In genomic region chr1:119140177-119141019, GRCh38 we compare ENCODE assay signal across 9 cellular contexts. TPM values are rescaled to one million over a fixed set of nuclear protein-coding genes. Genes with fewer than 3 reads are reported as not detected.
DNase-seq lines count a peak whose midpoint lies in the region; ATAC-seq, FAIRE-seq and TF ChIP-seq lines count a peak whose summit lies in the region.
"Had no signal": no experiment of that assay in that cellular context is flagged by ENCODE, and none has a peak within 500 bp of the region (broad histone marks: within the 10 kb centered on the region; RNA-seq: fewer than 3 reads in every experiment).

Gene WARS2, minus strand, starts transcription at chr1:119140653. Its CDS starts 9 bp downstream, at chr1:119140644.

- DNase-seq in AML-193 (lab: John Stamatoyannopoulos, UW) = peak; percentile 87 to 95
- DNase-seq in NCI-H446 treated with DMSO at 0.1 percent for 48 hours (lab: John Stamatoyannopoulos, UW) = peak; percentile 99
- DNase-seq in cerebellum (ENCODE audit: low spot score) = peak; percentile 95
- DNase-seq in keratinocyte (ENCODE audit: low read depth, low spot score) = peak; percentile 83
- DNase-seq in stimulated activated CD4-positive, alpha-beta T cell treated with anti-CD3 and anti-CD28 coated beads, Interleukin-15, amount 100 ng/mL, for 1 hour (ENCODE audit: low read depth in 1 of 2, low spot score in 1 of 2) = peak; percentile 78 to 82

- peak; percentile 91 for ATAC-seq in HG03378 (IDR thresholded peaks at IDR 0.05; ENCODE audit: unreplicated experiment)
- ATAC-seq in activated CD4-positive, CD25-positive, alpha-beta regulatory T cell treated with anti-CD3 and anti-CD28 coated beads, Interleukin-2, amount 50 U/mL, for 24 hours = peak; percentile 91 to 93

- peak within 1 kb of the TSS; percentile 95 for H3K9ac ChIP-seq in keratinocyte (ENCODE audit: control insufficient read depth, extremely low read depth, insufficient read depth, low read length)

- peaks cover 14% of the 10 kb centered on the region for H3K79me2 ChIP-seq in keratinocyte (ENCODE audit: control insufficient read depth, insufficient read depth, low read length)

- FAIRE-seq in keratinocyte (lab: Jason Lieb, UNC) = peak; percentile 62
- FAIRE-seq: colon had no signal

- no peaks in the 10 kb centered on the region for H3K9me3 ChIP-seq in keratinocyte (ENCODE audit: control insufficient read depth, low read depth, low read length)

- peak within 1 kb of the TSS; percentile 95 for H3K4me2 ChIP-seq in keratinocyte (ENCODE audit: control insufficient read depth, extremely low read depth, insufficient read depth, low read depth, low read length)

- peak within 1 kb of the TSS; percentile 95 for H2AFZ ChIP-seq in keratinocyte (ENCODE audit: control insufficient read depth, low read length)

- H3K4me1 ChIP-seq in keratinocyte (ENCODE audit: control insufficient read depth, extremely low read depth, insufficient read depth, low read length) = peaks cover 29% of the 10 kb centered on the region

- H3K36me3 ChIP-seq in keratinocyte (ENCODE audit: control insufficient read depth in 2 of 2, extremely low read depth in 1 of 2, insufficient read depth in 2 of 2, low read length in 2 of 2) = no peaks in the 10 kb centered on the region

- no peaks in the 10 kb centered on the region for H4K20me1 ChIP-seq in keratinocyte (ENCODE audit: control insufficient read depth, extremely low read depth, insufficient read depth, low read length)

- TF ChIP-seq POLR2A in GM19099 (IDR thresholded peaks at IDR 0.05; ENCODE audit: extremely low read depth, insufficient read length, low read depth) = peak; percentile 91

- dilution Hi-C loops in keratinocyte (cut with MboI; ENCODE audit: extremely low pct_ligation_motif_present, low sequenced_read_pairs) = no loop called here

- TF ChIP-seq CTCF in keratinocyte (optimal IDR thresholded peaks at IDR 0.05 in 1 of 3, IDR thresholded peaks at IDR 0.05 in 1 of 3, conservative IDR thresholded peaks at IDR 0.05 in 1 of 3; ENCODE audit: extremely low read depth in 1 of 3, insufficient read depth in 2 of 3, low read length in 3 of 3) = peak in 1 of 3 experiments; percentile 16

- peak within 1 kb of the TSS; percentile 71 to 88 (median 76) for H3K4me3 ChIP-seq in keratinocyte (ENCODE audit: control insufficient read depth in 2 of 3, extremely low read depth in 1 of 3, insufficient read depth in 2 of 3, low read depth in 1 of 3, low read length in 3 of 3)

- no peaks in the 10 kb centered on the region for H3K27me3 ChIP-seq in keratinocyte (ENCODE audit: control insufficient read depth, extremely low read depth, insufficient read depth, low read length)

- H3K27ac ChIP-seq in keratinocyte (ENCODE audit: control insufficient read depth, insufficient read depth, low read length) = peak within 1 kb of the TSS; percentile 96

- H3K9me1 ChIP-seq in keratinocyte (ENCODE audit: control insufficient read depth, extremely low read depth, insufficient read depth, low read length) = no peaks in the 10 kb centered on the region

RNA-seq across cellular contexts. Expression of gene WARS2, which starts in this region (rescaled TPM):
- 15.3 TPM for total RNA-seq in cerebellum
- polyA plus RNA-seq in keratinocyte = 8.3 to 12.8 TPM (median 10.3 TPM) in 3 replicates
- polyA plus RNA-seq in keratinocyte (2011; ENCODE audit: low read depth) = 2.5 TPM
- polyA plus RNA-seq in keratinocyte (2011; cell fraction: cytosol; rRNA removed) = 7.3 and 12.0 TPM in 2 replicates
- 8.2 and 8.6 TPM in 2 replicates for polyA plus RNA-seq in keratinocyte (2011; cell fraction: nucleus; rRNA removed)
- polyA plus RNA-seq in keratinocyte (2012; ENCODE audit: low replicate concordance) = 6.5 and 7.2 TPM in 2 replicates
- 13.8 to 27.9 TPM (median 18.6 TPM) in 3 replicates for polyA minus RNA-seq in keratinocyte
- 5.4 TPM for polyA minus RNA-seq in keratinocyte (2011; cell fraction: cytosol; rRNA and poly(A)+ RNA removed)
- 8.2 and 13.0 TPM in 2 replicates for polyA minus RNA-seq in keratinocyte (2011; cell fraction: nucleus; rRNA and poly(A)+ RNA removed)

Comparison
In these comparisons a context has a peak if more than half of its experiments do, and no peak if none do; other contexts are left out.
1. Peak in every context shown above with its lines: DNase-seq, ATAC-seq, H3K4me3 ChIP-seq and H3K27ac ChIP-seq.